16 cellular contexts compared by ENCODE assay signal in the genomic region with DNA sequence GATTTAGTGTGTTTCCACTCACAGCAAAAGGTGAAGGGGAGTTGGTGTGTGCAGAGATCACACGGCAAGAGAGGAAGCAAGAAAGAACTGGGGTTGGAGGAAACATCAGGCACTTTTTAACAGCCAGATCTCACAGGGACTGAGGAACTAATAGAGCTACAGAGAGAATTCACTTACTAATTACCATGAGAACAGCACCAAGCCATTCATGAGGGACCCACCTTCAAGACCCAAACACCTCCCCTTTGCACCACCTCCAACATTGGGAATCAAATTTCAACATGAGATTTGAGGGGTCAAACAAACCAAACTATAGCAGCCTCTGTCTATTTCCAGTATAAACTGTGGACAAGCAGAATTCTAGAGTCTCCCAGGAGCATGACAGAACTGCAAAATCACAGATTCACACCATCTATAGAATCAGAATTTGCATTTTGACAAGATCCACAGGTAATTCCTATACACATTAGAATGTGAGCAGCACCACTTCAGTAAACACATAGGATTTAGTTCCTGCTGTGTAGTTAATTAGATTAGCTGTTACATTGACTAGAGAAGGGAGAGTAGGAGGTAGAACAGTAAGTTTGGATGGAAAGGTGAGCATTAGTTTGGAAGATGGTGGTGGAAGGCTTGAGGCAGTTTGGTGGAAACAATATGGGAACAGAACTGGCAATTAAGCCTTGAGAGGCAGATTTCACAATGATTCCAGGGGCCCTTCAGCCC.
A peak's percentile ranks its signal among the peaks of the same experiment; 100 is the strongest.
DNase-seq lines count a peak whose midpoint lies in the region; ATAC-seq and TF ChIP-seq lines count a peak whose summit lies in the region.
"Had no signal": no experiment of that assay in that cellular context is flagged by ENCODE, and none has a peak within 500 bp of the region (broad histone marks: within the 10 kb centered on the region; RNA-seq: fewer than 3 reads in every experiment).

No MANE protein-coding gene starts in this region.

- no peaks in the 10 kb centered on the region for H3K23me2 ChIP-seq in H9 (ENCODE audit: insufficient read length, low read depth, low read length, poor library complexity, severe bottlenecking)

- no peak overlapping the region for H3T11ph ChIP-seq in H9 (ENCODE audit: low read length)

- H3K9ac ChIP-seq in H9 (ENCODE audit: extremely low read depth, insufficient read length, low read length) (no peak overlapping the region), NT2/D1 (ENCODE audit: insufficient read length, low read depth) (no peak overlapping the region), neuronal stem cell (ENCODE audit: low read depth, low read length, poor library complexity) (no peak overlapping the region)
- H3K9ac ChIP-seq: BLaER1 treated with 17β-estradiol and CSF1 and Interleukin-3, amounts not matched to agents 10 nM and 100 nM; GM23248 had no signal

- peaks cover 0 to 7% of the 10 kb centered on the region in 2 experiments; a peak in 1 of 5 replicates for H3K9me3 Mint-ChIP-seq in H9
- no peaks in the 10 kb centered on the region for H3K9me3 Mint-ChIP-seq in glutamatergic neuron (ENCODE audit: unreplicated experiment)
- H3K9me3 Mint-ChIP-seq in MCF 10A (ENCODE audit: unreplicated experiment): peaks cover 5% of the 10 kb centered on the region

- H2AK5ac ChIP-seq in H9 (ENCODE audit: insufficient read length, low read length): no peak overlapping the region
- no peak overlapping the region for H2AK5ac ChIP-seq in neuronal stem cell (ENCODE audit: low read depth, low read length)

- H3K4me3 Mint-ChIP-seq in H9 (no peak overlapping the region), glutamatergic neuron (ENCODE audit: unreplicated experiment) (no peak overlapping the region), MCF 10A (ENCODE audit: unreplicated experiment) (no peak overlapping the region)
- H3K4me3 Mint-ChIP-seq: CD4-positive, CD25-positive, alpha-beta regulatory T cell had no signal

- H2BK5ac ChIP-seq in H9 (ENCODE audit: insufficient read length, low read length) (no peak overlapping the region), neuronal stem cell (ENCODE audit: low read length) (no peak overlapping the region)

- no peak overlapping the region for H2BK12ac ChIP-seq in H9 (ENCODE audit: insufficient read length, low read depth, low read length)
- H2BK12ac ChIP-seq in neuronal stem cell (ENCODE audit: low read length): no peak overlapping the region

- H2BK15ac ChIP-seq in H9 (ENCODE audit: low read depth, low read length) (no peak overlapping the region), neuronal stem cell (ENCODE audit: low read length) (no peak overlapping the region)

- H3K14ac ChIP-seq in H9 (ENCODE audit: insufficient read depth, low read length) (no peak overlapping the region; the same call in 1 of the 2 replicates), neuronal stem cell (ENCODE audit: low read length) (no peak overlapping the region)

- CTCF ChIA-PET in MCF 10A (lab: Yijun Ruan, JAX): interaction anchor here (0.6 to 0.9 kb wide), 4 partner anchors 8 to 519 kb away, joined by 3 read pairs; no protein-coding TSS in a partner anchor

- H3K9me3 ChIP-seq in H9 (ENCODE audit: control insufficient read depth, low read depth, low read length) (no peaks in the 10 kb centered on the region), NT2/D1 (ENCODE audit: insufficient read depth, low read length) (no peaks in the 10 kb centered on the region; the same call in 1 of the 2 replicates), neuronal stem cell (replicated peaks in 1 of 2; ENCODE audit: control insufficient read depth in 2 of 2, insufficient read depth in 1 of 2, low read depth in 1 of 2, low read length in 2 of 2) (no peaks in the 10 kb centered on the region)
- H3K9me3 ChIP-seq: HAP-1 had no signal

- peaks cover 0 to 5% (median 0%) of the 10 kb centered on the region in 3 experiments; a peak in 2 of 7 replicates for H3K36me3 Mint-ChIP-seq in H9 (ENCODE audit: insufficient read depth in 1 of 3, low read depth in 3 of 3)
- no peaks in the 10 kb centered on the region for H3K36me3 Mint-ChIP-seq in glutamatergic neuron (ENCODE audit: unreplicated experiment)
- no peaks in the 10 kb centered on the region for H3K36me3 Mint-ChIP-seq in MCF 10A (ENCODE audit: insufficient read depth, unreplicated experiment)
- H3K36me3 Mint-ChIP-seq: CD4-positive, CD25-positive, alpha-beta regulatory T cell had no signal

- no peak overlapping the region for H3K4me3 ChIP-seq in NT2/D1 (ENCODE audit: insufficient read length, low read depth)
- no peak overlapping the region for H3K4me3 ChIP-seq in neuronal stem cell (ENCODE audit: low read length in 2 of 2)
- H3K4me3 ChIP-seq: BLaER1 treated with 17β-estradiol and CSF1 and Interleukin-3, amounts not matched to agents 10 nM and 100 nM; GM12878; GM23248; HAP-1 had no signal

- H2BK120ac ChIP-seq in H9 (ENCODE audit: low read depth, low read length, poor library complexity, severe bottlenecking) (no peak overlapping the region), neuronal stem cell (ENCODE audit: low read depth, low read length) (no peak overlapping the region)

- DNase-seq in H9: peak; percentile 26
- peak; percentile 3 for DNase-seq in NT2/D1 (ENCODE audit: low read depth, low spot score)
- DNase-seq in glutamatergic neuron: no peak
- no peak for DNase-seq in neuronal stem cell (ENCODE audit: low spot score)
- DNase-seq in MCF 10A (ENCODE audit: unreplicated experiment): no peak
- DNase-seq: ACHN; CD4-positive, CD25-positive, alpha-beta regulatory T cell; DMS53; GM23248; IMR-90 had no signal

- peak overlapping the region in 2 of 3 experiments; percentile 25 to 85; a peak in 4 of 7 replicates for H3K27ac Mint-ChIP-seq in H9
- H3K27ac Mint-ChIP-seq in glutamatergic neuron (ENCODE audit: unreplicated experiment): peak overlapping the region; percentile 63
- no peak overlapping the region for H3K27ac Mint-ChIP-seq in MCF 10A (ENCODE audit: low read depth, unreplicated experiment)
- H3K27ac Mint-ChIP-seq: CD4-positive, CD25-positive, alpha-beta regulatory T cell had no signal

- H4K20me1 ChIP-seq in H9 (ENCODE audit: control insufficient read depth, insufficient read depth, insufficient read length): no peaks in the 10 kb centered on the region
- H4K20me1 ChIP-seq: BLaER1 treated with 17β-estradiol and CSF1 and Interleukin-3, amounts not matched to agents 10 nM and 100 nM had no signal

- H3K27me3 Mint-ChIP-seq in H9 (ENCODE audit: low read depth): no peaks in the 10 kb centered on the region
- no peaks in the 10 kb centered on the region for H3K27me3 Mint-ChIP-seq in glutamatergic neuron (ENCODE audit: unreplicated experiment)
- peaks cover 48% of the 10 kb centered on the region for H3K27me3 Mint-ChIP-seq in MCF 10A (ENCODE audit: insufficient read depth, unreplicated experiment)
- H3K27me3 Mint-ChIP-seq: CD4-positive, CD25-positive, alpha-beta regulatory T cell had no signal

- H3K4ac ChIP-seq in H9 (ENCODE audit: low read depth, low read length): no peak overlapping the region
- no peak overlapping the region for H3K4ac ChIP-seq in neuronal stem cell (ENCODE audit: low read length)

- H4K91ac ChIP-seq in H9 (ENCODE audit: insufficient read length, low read depth, low read length) (no peak overlapping the region), neuronal stem cell (ENCODE audit: low read depth, low read length, poor library complexity) (no peak overlapping the region)

- no peak overlapping the region for H3K4me2 ChIP-seq in H9 (ENCODE audit: insufficient read depth, insufficient read length, low read length)
- H3K4me2 ChIP-seq in neuronal stem cell (ENCODE audit: insufficient read depth, low read length, poor library complexity, severe bottlenecking): no peak overlapping the region

- no peak for ATAC-seq in HG03045 (IDR thresholded peaks at IDR 0.05; ENCODE audit: unreplicated experiment)
- no peak for ATAC-seq in HG02852 (IDR thresholded peaks at IDR 0.05; ENCODE audit: unreplicated experiment)
- ATAC-seq: GM12878 had no signal

- no peak overlapping the region for H3K56ac ChIP-seq in H9 (ENCODE audit: insufficient read length, low read depth, low read length)

- no peak overlapping the region for H4K5ac ChIP-seq in H9 (ENCODE audit: insufficient read length, low read depth, low read length)

- intact Hi-C loops in MCF 10A (cut with micrococcal nuclease): no loop called here

- H3K18ac ChIP-seq in H9 (ENCODE audit: insufficient read length, low read depth, low read length): no peak overlapping the region
- no peak overlapping the region for H3K18ac ChIP-seq in neuronal stem cell (ENCODE audit: low read length)

- H3K4me1 Mint-ChIP-seq in H9 (peaks cover 26 to 28% of the 10 kb centered on the region in 2 experiments), glutamatergic neuron (ENCODE audit: low read depth, unreplicated experiment) (peaks cover 18% of the 10 kb centered on the region), MCF 10A (ENCODE audit: insufficient read depth, unreplicated experiment) (no peaks in the 10 kb centered on the region)
- H3K4me1 Mint-ChIP-seq: CD4-positive, CD25-positive, alpha-beta regulatory T cell had no signal

- BruUV-seq in MCF 10A (replicated peaks; lab: Mats Ljungman, UMichigan): no TSS peak

- H3K27me3 ChIP-seq in H9 (ENCODE audit: insufficient read depth, low read length) (no peaks in the 10 kb centered on the region), NT2/D1 (ENCODE audit: insufficient read depth, insufficient read length) (no peaks in the 10 kb centered on the region), neuronal stem cell (ENCODE audit: control insufficient read depth in 3 of 3, insufficient read depth in 3 of 3, low read depth in 1 of 3, low read length in 3 of 3) (no peaks in the 10 kb centered on the region)
- H3K27me3 ChIP-seq: BLaER1 treated with 17β-estradiol and CSF1 and Interleukin-3, amounts not matched to agents 10 nM and 100 nM had no signal

- H3K36me3 ChIP-seq in NT2/D1 (ENCODE audit: insufficient read depth, insufficient read length, low read length) (no peaks in the 10 kb centered on the region), neuronal stem cell (replicated peaks in 1 of 2; ENCODE audit: control insufficient read depth in 2 of 2, insufficient read depth in 2 of 2, low read length in 2 of 2) (no peaks in the 10 kb centered on the region)
- H3K36me3 ChIP-seq: BLaER1 treated with 17β-estradiol and CSF1 and Interleukin-3, amounts not matched to agents 10 nM and 100 nM; HAP-1 had no signal

- no peak overlapping the region for H4K8ac ChIP-seq in H9 (replicated peaks; ENCODE audit: insufficient read length, low read depth, low read length)
- H4K8ac ChIP-seq in neuronal stem cell (ENCODE audit: low read depth, low read length): no peak overlapping the region

- H3K27ac ChIP-seq in H9 (ENCODE audit: insufficient read length, low read depth, low read length) (no peak overlapping the region), neuronal stem cell (replicated peaks; ENCODE audit: low read length) (no peak overlapping the region)
- H3K27ac ChIP-seq: BLaER1 treated with 17β-estradiol and CSF1 and Interleukin-3, amounts not matched to agents 10 nM and 100 nM; GM23248; HL-60 had no signal

- POLR2A ChIA-PET in MCF 10A (lab: Yijun Ruan, JAX): no interaction called here

- H3K23ac ChIP-seq in H9 (ENCODE audit: insufficient read length, low read depth, low read length) (no peak overlapping the region), neuronal stem cell (ENCODE audit: low read depth, low read length, poor library complexity) (no peak overlapping the region)

- no peaks in the 10 kb centered on the region for H3K4me1 ChIP-seq in H9 (ENCODE audit: insufficient read depth, low read length)
- H3K4me1 ChIP-seq in NT2/D1 (ENCODE audit: insufficient read depth, insufficient read length): no peaks in the 10 kb centered on the region
- peaks cover 0 to 5% of the 10 kb centered on the region in 2 donors for H3K4me1 ChIP-seq in neuronal stem cell (ENCODE audit: control insufficient read depth in 2 of 2, insufficient read depth in 1 of 2, low read depth in 1 of 2, low read length in 2 of 2)

- WGBS in H9 (ENCODE audit: extremely low coverage, insufficient read length, low lambda C conversion rate): no CpG with 5 or more reads among the region's 1 CpG
- WGBS in neuronal stem cell (ENCODE audit: extremely low coverage in 2 of 2, insufficient read length in 2 of 2, insufficient replicate concordance in 1 of 2), 2 donors: no CpG with 5 or more reads among the region's 1 CpG

- H2AFZ ChIP-seq in H9 (ENCODE audit: low read length) (peak overlapping the region; percentile 9), neuronal stem cell (ENCODE audit: low read length) (peak overlapping the region; percentile 32)
- H2AFZ ChIP-seq: GM23248 had no signal

- H3K79me1 ChIP-seq in H9 (ENCODE audit: insufficient read depth, low read depth, low read length, poor library complexity, severe bottlenecking) (no peaks in the 10 kb centered on the region), neuronal stem cell (ENCODE audit: low read depth, low read length) (no peaks in the 10 kb centered on the region)

- H3K79me2 ChIP-seq in H9 (ENCODE audit: insufficient read depth, low read length): no peaks in the 10 kb centered on the region

- TF ChIP-seq CTCF in H9 (conservative IDR thresholded peaks at IDR 0.05) (no peak), glutamatergic neuron (IDR thresholded peaks at IDR 0.05; ENCODE audit: partially characterized antibody, unreplicated experiment) (no peak), MCF 10A (IDR thresholded peaks at IDR 0.05; ENCODE audit: unreplicated experiment) (no peak)

- no peak overlapping the region for H2BK20ac ChIP-seq in H9 (ENCODE audit: low read depth, low read length, poor library complexity, severe bottlenecking)

Comparison
In these comparisons a context has a peak if more than half of its experiments do, and no peak if none do; other contexts are left out.
1. DNase-seq: peak in H9 (single experiment) and NT2/D1 (single experiment); none in glutamatergic neuron (single experiment), neuronal stem cell (single experiment) and MCF 10A (single experiment).